Comparison of ENCODE assay signal across 9 cellular contexts in genomic region chr5:10565785-10566506, GRCh38. TPM values are rescaled to one million over a fixed set of nuclear protein-coding genes. Genes with fewer than 3 reads are reported as not detected.
DNase-seq lines count a peak whose midpoint lies in the region; ATAC-seq and TF ChIP-seq lines count a peak whose summit lies in the region.
"Had no signal": no experiment of that assay in that cellular context is flagged by ENCODE, and none has a peak within 500 bp of the region (broad histone marks: within the 10 kb centered on the region; RNA-seq: fewer than 3 reads in every experiment).

No MANE protein-coding gene starts in this region.

- no peak overlapping the region for H3K56ac ChIP-seq in H9 (ENCODE audit: insufficient read length, low read depth, low read length)

- H3K27ac Mint-ChIP-seq in H9 = no peak overlapping the region
- H3K27ac Mint-ChIP-seq in activated naive CD8-positive, alpha-beta T cell = no peak overlapping the region

- H3K9ac ChIP-seq in H9 (ENCODE audit: extremely low read depth, insufficient read length, low read length) = no peak overlapping the region

- TF ChIP-seq CTCF in AG04450 (IDR thresholded peaks at IDR 0.05; ENCODE audit: low read depth, low read length) (no peak), H9 (conservative IDR thresholded peaks at IDR 0.05) (no peak), lower lobe of right lung (IDR thresholded peaks at IDR 0.05) (no peak)

- no peak for DNase-seq in AG04450 (ENCODE audit: low read depth, low spot score)
- DNase-seq in H9 = no peak
- no peak for DNase-seq in lower lobe of right lung

- H3K27me3 ChIP-seq in AG04450 (ENCODE audit: control insufficient read depth, insufficient read depth, low read length) (no peaks in the 10 kb centered on the region), H9 (ENCODE audit: insufficient read depth, low read length) (peaks cover 25% of the 10 kb centered on the region), lower lobe of right lung (ENCODE audit: low read depth) (peaks cover 39% of the 10 kb centered on the region)

- no CpG with 5 or more reads among the region's 11 CpGs for WGBS in H9 (ENCODE audit: extremely low coverage, insufficient read length, low lambda C conversion rate)

- no peak overlapping the region for H4K5ac ChIP-seq in H9 (ENCODE audit: insufficient read length, low read depth, low read length)

- no peaks in the 10 kb centered on the region; a peak in 1 of 7 replicates for H3K36me3 Mint-ChIP-seq in H9 (ENCODE audit: insufficient read depth in 1 of 3, low read depth in 3 of 3)
- H3K36me3 Mint-ChIP-seq in activated naive CD8-positive, alpha-beta T cell = no peaks in the 10 kb centered on the region

- peaks cover 3% of the 10 kb centered on the region; the same call in 1 of the 2 replicates for H3K4me1 ChIP-seq in H9 (ENCODE audit: insufficient read depth, low read length)
- peaks cover 45% of the 10 kb centered on the region for H3K4me1 ChIP-seq in lower lobe of right lung

- no peak overlapping the region for H2BK5ac ChIP-seq in H9 (ENCODE audit: insufficient read length, low read length)

- no peak overlapping the region for H2BK120ac ChIP-seq in H9 (ENCODE audit: low read depth, low read length, poor library complexity, severe bottlenecking)

- no peak overlapping the region for H3K23ac ChIP-seq in H9 (ENCODE audit: insufficient read length, low read depth, low read length)

- H3K79me1 ChIP-seq in H9 (ENCODE audit: insufficient read depth, low read depth, low read length, poor library complexity, severe bottlenecking) = no peaks in the 10 kb centered on the region

- H3K36me3 ChIP-seq in lower lobe of right lung = no peaks in the 10 kb centered on the region
- H3K36me3 ChIP-seq: pancreas had no signal

- no peak overlapping the region for H2AK5ac ChIP-seq in H9 (ENCODE audit: insufficient read length, low read length)

- no peak overlapping the region for H4K91ac ChIP-seq in H9 (ENCODE audit: insufficient read length, low read depth, low read length)

- H3K9me3 Mint-ChIP-seq in H9 = no peaks in the 10 kb centered on the region
- H3K9me3 Mint-ChIP-seq in activated naive CD8-positive, alpha-beta T cell (ENCODE audit: low read depth) = no peaks in the 10 kb centered on the region

- no peak overlapping the region for H3T11ph ChIP-seq in H9 (ENCODE audit: low read length)

- H2AFZ ChIP-seq in H9 (ENCODE audit: low read length) = no peak overlapping the region

- no peak overlapping the region for H2BK15ac ChIP-seq in H9 (ENCODE audit: low read depth, low read length)

- no peak overlapping the region for H3K18ac ChIP-seq in H9 (ENCODE audit: insufficient read length, low read depth, low read length)

- peak overlapping the region; percentile 69 to 91 for H3K4me3 Mint-ChIP-seq in H9
- H3K4me3 Mint-ChIP-seq in activated naive CD8-positive, alpha-beta T cell = peak overlapping the region; percentile 89

- POLR2A ChIA-PET in AG04450 (lab: Yijun Ruan, JAX) = interaction anchor here (0.9 kb wide), 1 partner anchor 63 kb away, joined by 3 read pairs; no protein-coding TSS in a partner anchor

- no peak overlapping the region for H3K4ac ChIP-seq in H9 (ENCODE audit: low read depth, low read length)

- H4K8ac ChIP-seq in H9 (replicated peaks; ENCODE audit: insufficient read length, low read depth, low read length) = no peak overlapping the region

- H3K79me2 ChIP-seq in H9 (ENCODE audit: insufficient read depth, low read length) = no peaks in the 10 kb centered on the region

- no peaks in the 10 kb centered on the region for H4K20me1 ChIP-seq in H9 (ENCODE audit: control insufficient read depth, insufficient read depth, insufficient read length)

- H3K4me3 ChIP-seq in AG04450 (ENCODE audit: low read depth, low read length) (peak overlapping the region; percentile 90), lower lobe of right lung (peak overlapping the region; percentile 67)

- no peak overlapping the region for H2BK12ac ChIP-seq in H9 (ENCODE audit: insufficient read length, low read depth, low read length)

- ATAC-seq in lower lobe of right lung (no peak), GM21447 (IDR thresholded peaks at IDR 0.05; ENCODE audit: unreplicated experiment) (no peak), HG02970 (IDR thresholded peaks at IDR 0.05; ENCODE audit: low FRiP score, unreplicated experiment) (no peak), HG03432 (IDR thresholded peaks at IDR 0.05; ENCODE audit: unreplicated experiment) (no peak), HG02623 (IDR thresholded peaks at IDR 0.05; ENCODE audit: unreplicated experiment) (no peak)

- CTCF ChIA-PET in AG04450 (lab: Charles Lee) = interaction anchor here (1.3 to 1.4 kb wide), 2 partner anchors 62 to 114 kb away, joined by 3 to 9 read pairs; no protein-coding TSS in a partner anchor

- no peak overlapping the region for H2BK20ac ChIP-seq in H9 (ENCODE audit: low read depth, low read length, poor library complexity, severe bottlenecking)

- peaks cover 9 to 18% of the 10 kb centered on the region in 2 experiments for H3K4me1 Mint-ChIP-seq in H9
- H3K4me1 Mint-ChIP-seq in activated naive CD8-positive, alpha-beta T cell (ENCODE audit: low read depth) = peaks cover 16% of the 10 kb centered on the region

- H3K14ac ChIP-seq in H9 (ENCODE audit: insufficient read depth, low read length) = no peak overlapping the region

- H3K9me3 ChIP-seq in AG04450 (ENCODE audit: control insufficient read depth, insufficient read depth, low read length) (peaks cover 12% of the 10 kb centered on the region; the same call in 1 of the 2 replicates), H9 (ENCODE audit: control insufficient read depth, low read depth, low read length) (no peaks in the 10 kb centered on the region), lower lobe of right lung (no peaks in the 10 kb centered on the region)
- H3K9me3 ChIP-seq: pancreas had no signal

- intact Hi-C loops in lower lobe of right lung (cut with DNase I) = no loop called here

- H3K4me2 ChIP-seq in H9 (ENCODE audit: insufficient read depth, insufficient read length, low read length) = peak overlapping the region; percentile 86

- peaks cover 79% of the 10 kb centered on the region for H3K27me3 Mint-ChIP-seq in H9 (ENCODE audit: low read depth)
- H3K27me3 Mint-ChIP-seq in activated naive CD8-positive, alpha-beta T cell = peaks cover 2% of the 10 kb centered on the region

- H3K27ac ChIP-seq in AG04450 (ENCODE audit: low read depth, low read length) (no peak overlapping the region), H9 (ENCODE audit: insufficient read length, low read depth, low read length) (no peak overlapping the region), lower lobe of right lung (no peak overlapping the region)
- H3K27ac ChIP-seq: pancreas had no signal

- peaks cover 19% of the 10 kb centered on the region for H3K23me2 ChIP-seq in H9 (ENCODE audit: insufficient read length, low read depth, low read length, poor library complexity, severe bottlenecking)

RNA-seq across cellular contexts. Expression of gene ANKRD33B, which starts 2.1 kb away (rescaled TPM):
- polyA plus RNA-seq in AG04450 (2011; rRNA removed) = 4.6 and 4.8 TPM in 2 replicates
- polyA minus RNA-seq in AG04450 (2011; rRNA and poly(A)+ RNA removed) = 18.4 and 18.5 TPM in 2 replicates
- total RNA-seq in H9 (2021) (6.9 and 7.1 TPM in 2 replicates), lower lobe of right lung (5.8 TPM)
